8 cellular contexts compared by ENCODE assay signal in genomic region chr11:36265793-36266628, GRCh38. TPM values are rescaled to one million over a fixed set of nuclear protein-coding genes. Genes with fewer than 3 reads are reported as not detected.
DNase-seq lines count a peak whose midpoint lies in the region; ATAC-seq, FAIRE-seq and TF ChIP-seq lines count a peak whose summit lies in the region.

No MANE protein-coding gene starts in this region.

- no peaks in the 10 kb centered on the region for H3K79me2 ChIP-seq in GM12878 (ENCODE audit: control insufficient read depth, insufficient read depth, low read length)

- ATAC-seq in GM12878: peak; percentile 95

- DNase-seq in EL: peak; percentile 47
- peak; percentile 57 for DNase-seq in H54 (ENCODE audit: insufficient read length, low spot score)
- DNase-seq in NAMALWA (ENCODE audit: low spot score): peak; percentile 59
- peak; percentile 21 for DNase-seq in T-helper 2 cell treated with Interferon-gamma antibody and Interleukin-4, amounts not matched to agents 5 μg/mL and 100 μg/mL, for 36 hours (ENCODE audit: low spot score)
- DNase-seq in GM12878 (ENCODE audit: low read depth, low spot score): no peak
- peak; percentile 13 to 30 (median 25) for DNase-seq in immature natural killer cell
- DNase-seq in stimulated activated CD4-positive, alpha-beta T cell treated with anti-CD3 and anti-CD28 coated beads, Interleukin-2, amount 100 ng/mL, for 48 hours: peak; percentile 63 to 64
- no peak for DNase-seq in middle frontal gyrus (ENCODE audit: extremely low spot score, low spot score)

- H3K4me1 ChIP-seq in GM12878 (ENCODE audit: control insufficient read depth, insufficient read depth, low read length): no peaks in the 10 kb centered on the region

- TF ChIP-seq POLR2A in H54 (IDR thresholded peaks at IDR 0.05; ENCODE audit: low read depth, low read length) (no peak), GM12878 (IDR thresholded peaks at IDR 0.05; ENCODE audit: low read depth, low read length) (no peak)

- H3K9me3 ChIP-seq in GM12878 (replicated peaks; ENCODE audit: control insufficient read depth, insufficient read depth, low read length): no peaks in the 10 kb centered on the region

- no peak overlapping the region for H2AFZ ChIP-seq in GM12878 (ENCODE audit: control insufficient read depth, low read depth, low read length)

- H3K4me3 ChIP-seq in GM12878: no peak overlapping the region

- H3K4me1 Mint-ChIP-seq in T-helper 2 cell treated with Interferon-gamma antibody and Interleukin-4, amounts not matched to agents 5 μg/mL and 100 μg/mL, for 36 hours (ENCODE audit: low read depth): no peaks in the 10 kb centered on the region
- no peaks in the 10 kb centered on the region for H3K4me1 Mint-ChIP-seq in immature natural killer cell

- in situ Hi-C loops in GM12878 (cut with MboI): loop anchor here (5.0 kb wide), 1 partner anchor 649 kb away; the partner anchor contains the start of gene FJX1

- CTCF ChIA-PET in GM12878 (lab: Yijun Ruan, JAX): interaction anchor here (0.6 to 5.9 kb wide), 31 partner anchors 8 to 781 kb away, joined by 3 to 51 read pairs (median 4); no protein-coding TSS in a partner anchor

- no peaks in the 10 kb centered on the region for H3K27me3 ChIP-seq in GM12878 (replicated peaks in 1 of 2; ENCODE audit: control insufficient read depth in 2 of 2, insufficient read depth in 2 of 2, low read length in 1 of 2)

- peak; percentile 91 for TF ChIP-seq RAD21 in GM12878 (IDR thresholded peaks at IDR 0.05; ENCODE audit: insufficient read depth, low read depth, low read length)

- SMC1A ChIA-PET in GM12878 (lab: Charles Lee; ENCODE audit: uncharacterized antibody, unreplicated experiment): interaction anchor here (0.6 to 2.8 kb wide), 13 partner anchors 8 to 661 kb away, joined by 3 to 18 read pairs (median 4); no protein-coding TSS in a partner anchor

- intact Hi-C loops in GM12878 (cut with micrococcal nuclease; ENCODE audit: unreplicated experiment): loop anchor here (1.0 to 5.0 kb wide), 4 partner anchors 224 to 779 kb away; no protein-coding TSS in a partner anchor

- 24% methylated on average over 13 of the region's 13 CpGs for WGBS in GM12878 (ENCODE audit: insufficient coverage, insufficient replicate concordance, low lambda C conversion rate, missing lambda C conversion rate)

- H3K27ac Mint-ChIP-seq in T-helper 2 cell treated with Interferon-gamma antibody and Interleukin-4, amounts not matched to agents 5 μg/mL and 100 μg/mL, for 36 hours: no peak overlapping the region
- no peak overlapping the region for H3K27ac Mint-ChIP-seq in immature natural killer cell

- FAIRE-seq in H54 (lab: Jason Lieb, UNC) (no peak), GM12878 (lab: Jason Lieb, UNC) (peak; percentile 80)

- no peak overlapping the region for H3K4me2 ChIP-seq in GM12878 (ENCODE audit: control insufficient read depth, insufficient read depth)

- H3K27ac ChIP-seq in GM12878 (ENCODE audit: control insufficient read depth, insufficient read depth): no peak overlapping the region

- RAD21 ChIA-PET in GM12878 (lab: Charles Lee; ENCODE audit: unreplicated experiment): interaction anchor here (0.6 to 4.3 kb wide), 10 partner anchors 18 to 856 kb away, joined by 3 to 22 read pairs (median 3); partner anchors contain the start of gene TRAF6

- no peaks in the 10 kb centered on the region for H3K36me3 Mint-ChIP-seq in T-helper 2 cell treated with Interferon-gamma antibody and Interleukin-4, amounts not matched to agents 5 μg/mL and 100 μg/mL, for 36 hours (ENCODE audit: low read depth)
- H3K36me3 Mint-ChIP-seq in immature natural killer cell: peaks cover 4 to 14% (median 10%) of the 10 kb centered on the region in 3 donors

- no peaks in the 10 kb centered on the region; a peak in 1 of 4 replicates for H3K36me3 ChIP-seq in GM12878 (ENCODE audit: control insufficient read depth in 2 of 2, insufficient read depth in 2 of 2, low read length in 1 of 2)

- H3K9ac ChIP-seq in GM12878 (ENCODE audit: control insufficient read depth, insufficient read depth, low read length): no peak overlapping the region

- no peaks in the 10 kb centered on the region for H3K27me3 Mint-ChIP-seq in T-helper 2 cell treated with Interferon-gamma antibody and Interleukin-4, amounts not matched to agents 5 μg/mL and 100 μg/mL, for 36 hours (ENCODE audit: low read depth)
- H3K27me3 Mint-ChIP-seq in immature natural killer cell (ENCODE audit: low read depth in 3 of 3): peaks cover 3 to 9% (median 5%) of the 10 kb centered on the region in 3 donors

- no peaks in the 10 kb centered on the region for H3K9me3 Mint-ChIP-seq in T-helper 2 cell treated with Interferon-gamma antibody and Interleukin-4, amounts not matched to agents 5 μg/mL and 100 μg/mL, for 36 hours
- H3K9me3 Mint-ChIP-seq in immature natural killer cell: no peaks in the 10 kb centered on the region

- POLR2A ChIA-PET in GM12878 (lab: Charles Lee): no interaction called here

- H4K20me1 ChIP-seq in GM12878 (ENCODE audit: control insufficient read depth, insufficient read depth): no peaks in the 10 kb centered on the region

- no peak for TF ChIP-seq EP300 in GM12878 (IDR thresholded peaks at IDR 0.05; ENCODE audit: borderline replicate concordance in 1 of 2, control insufficient read depth in 1 of 2, low read depth in 2 of 2, low read length in 2 of 2)

- BruUV-seq in GM12878 (replicated peaks; lab: Mats Ljungman, UMichigan): no TSS peak

- TF ChIP-seq CTCF in GM12878 (IDR thresholded peaks at IDR 0.05 in 2 of 3, conservative IDR thresholded peaks at IDR 0.05 in 1 of 3; ENCODE audit: control insufficient read depth in 2 of 3, extremely low read depth in 1 of 3, insufficient read depth in 1 of 3, low read depth in 3 of 3, low read length in 3 of 3): peak; percentile 89 to 93 (median 92)

- H3K4me3 Mint-ChIP-seq in T-helper 2 cell treated with Interferon-gamma antibody and Interleukin-4, amounts not matched to agents 5 μg/mL and 100 μg/mL, for 36 hours: no peak overlapping the region
- no peak overlapping the region for H3K4me3 Mint-ChIP-seq in immature natural killer cell

TF ChIP-seq in GM12878, 131 proteins besides CTCF, POLR2A, EP300 and RAD21:
- TF ChIP-seq SMC3 (IDR thresholded peaks at IDR 0.05; ENCODE audit: borderline replicate concordance, low read length) (peak; percentile 81; the same call in 1 of the 2 replicates), PAX8 (IDR thresholded peaks at IDR 0.05) (no peak)

RNA-seq across cellular contexts. Expression of gene COMMD9, which starts 23.2 kb away (rescaled TPM):
- 11.6 and 13.9 TPM in 2 replicates for total RNA-seq in GM12878 (2013; cell fraction: nucleolus; rRNA removed)
- total RNA-seq in GM12878 (2014; rRNA removed) (39.0 and 41.9 TPM in 2 replicates), GM12878 (2014; rRNA removed; fragmentation: Illumina TruSeq; extraction: Trizol) (26.6 and 31.4 TPM in 2 replicates), GM12878 (2021) (47.3 and 47.4 TPM in 2 replicates)
- 9.5 TPM for polyA plus RNA-seq in GM12878 (2011; ENCODE audit: low read depth)
- polyA plus RNA-seq in GM12878 (2011; rRNA removed) (26.8 and 38.6 TPM in 2 replicates), GM12878 (2014; fragmentation: Illumina TruSeq; extraction: Trizol) (41.9 and 55.9 TPM in 2 replicates), GM12878 (2014; fragmentation: Nextera tagmentation; extraction: Ambion mirVana) (100 to 1,000 TPM; 102 to 119 TPM), GM12878 (2014; rRNA removed) (49.8 and 56.4 TPM in 2 replicates), GM12878 (2016; fragmentation: Nextera tagmentation; extraction: Ambion mirVana) (10 to 100 TPM; 77.7 to 78.7 TPM), immature natural killer cell (100 to 1,000 TPM in 1 of 3 donors, 10 to 100 TPM in 2; 97.0 to 112 (median 97.4) TPM)
- 32.5 and 52.8 TPM in 2 replicates for polyA plus RNA-seq in GM12878 (2011; cell fraction: cytosol; rRNA removed)
- 31.8 and 39.6 TPM in 2 replicates for polyA plus RNA-seq in GM12878 (2011; cell fraction: nucleus; rRNA removed)
- polyA plus RNA-seq in GM12878 (2012): 22.3 and 27.3 TPM in 2 replicates
- 26.9 and 34.7 TPM in 2 replicates for polyA minus RNA-seq in GM12878 (2011; rRNA and poly(A)+ RNA removed)
- polyA minus RNA-seq in GM12878 (2011; cell fraction: cytosol; rRNA and poly(A)+ RNA removed): 7.6 and 12.8 TPM in 2 replicates
- 5.2 and 8.6 TPM in 2 replicates for polyA minus RNA-seq in GM12878 (2011; cell fraction: nucleus; rRNA and poly(A)+ RNA removed)

RNA-seq across cellular contexts. Expression of gene PRR5L, which starts 30.1 kb away (rescaled TPM):
- total RNA-seq in GM12878 (2013; cell fraction: nucleolus; rRNA removed): 2.9 and 5.1 TPM in 2 replicates
- total RNA-seq in GM12878 (2014; rRNA removed): 1.3 and 1.7 TPM in 2 replicates
- 0.67 and 1.1 TPM in 2 replicates for total RNA-seq in GM12878 (2014; rRNA removed; fragmentation: Illumina TruSeq; extraction: Trizol)
- total RNA-seq in GM12878 (2021): 0.58 and 1.5 TPM in 2 replicates
- 0.35 TPM for polyA plus RNA-seq in GM12878 (2011; ENCODE audit: low read depth)
- polyA plus RNA-seq in GM12878 (2011; rRNA removed): 2.3 and 4.2 TPM in 2 replicates
- 3.2 and 4.4 TPM in 2 replicates for polyA plus RNA-seq in GM12878 (2011; cell fraction: cytosol; rRNA removed)
- polyA plus RNA-seq in GM12878 (2011; cell fraction: nucleus; rRNA removed): 7.5 and 10.8 TPM in 2 replicates
- polyA plus RNA-seq in GM12878 (2012): 0.46 and 0.51 TPM in 2 replicates
- polyA plus RNA-seq in GM12878 (2014; fragmentation: Illumina TruSeq; extraction: Trizol): 0.60 and 0.93 TPM in 2 replicates
- polyA plus RNA-seq in GM12878 (2014; fragmentation: Nextera tagmentation; extraction: Ambion mirVana): under 1 TPM; 0.11 to 0.24 TPM
- polyA plus RNA-seq in GM12878 (2014; rRNA removed): 0.47 and 1.3 TPM in 2 replicates
- polyA plus RNA-seq in GM12878 (2016; fragmentation: Nextera tagmentation; extraction: Ambion mirVana): under 1 TPM in 1 of 2 experiments, not detected in 1; 0.24 TPM
- polyA minus RNA-seq in GM12878 (2011; rRNA and poly(A)+ RNA removed): 6.6 and 8.1 TPM in 2 replicates
- 1.2 and 5.4 TPM in 2 replicates for polyA minus RNA-seq in GM12878 (2011; cell fraction: cytosol; rRNA and poly(A)+ RNA removed)
- polyA minus RNA-seq in GM12878 (2011; cell fraction: nucleus; rRNA and poly(A)+ RNA removed): 3.6 and 12.3 TPM in 2 replicates
- 100 to 1,000 TPM in 1 of 3 donors, 10 to 100 TPM in 2; 55.6 to 161 (median 82.4) TPM for polyA plus RNA-seq in immature natural killer cell

Comparison
In these comparisons a context has a peak if more than half of its experiments do, and no peak if none do; other contexts are left out.
1. DNase-seq: peak in EL (single experiment), H54 (single experiment), NAMALWA (single experiment), T-helper 2 cell treated with Interferon-gamma antibody and Interleukin-4, amounts not matched to agents 5 μg/mL and 100 μg/mL, for 36 hours (single experiment), immature natural killer cell (3 of 3) and stimulated activated CD4-positive, alpha-beta T cell treated with anti-CD3 and anti-CD28 coated beads, Interleukin-2, amount 100 ng/mL, for 48 hours (2 of 2); none in GM12878 (single experiment) and middle frontal gyrus (single experiment).
2. RNA of gene PRR5L, which starts 30.1 kb away (polyA plus RNA-seq): 55.6 to 161 TPM in immature natural killer cell; 0.11 to 10.8 TPM in GM12878; every median in the first group is over 4 times any median in the second.